8 cellular contexts compared by ENCODE assay signal in genomic region chr13:31161583-31162150, GRCh38. TPM values are rescaled to one million over a fixed set of nuclear protein-coding genes. Genes with fewer than 3 reads are reported as not detected.
DNase-seq lines count a peak whose midpoint lies in the region; TF ChIP-seq lines count a peak whose summit lies in the region.

Gene HSPH1 (minus strand): TSS chr13:31161904. CDS start chr13:31161582, 322 bp downstream.

- H3K4me1 Mint-ChIP-seq in activated naive CD8-positive, alpha-beta T cell treated with anti-CD3 and anti-CD28 coated beads for 36 hours: peaks cover 30% of the 10 kb centered on the region
- peaks cover 34% of the 10 kb centered on the region for H3K4me1 Mint-ChIP-seq in osteocyte (ENCODE audit: unreplicated experiment)

- peak; percentile 95 for DNase-seq in GM10248 (ENCODE audit: extremely low spot score)
- DNase-seq in HFF-Myc (ENCODE audit: extremely low read depth, low read depth): peak; percentile 90
- peak; percentile 98 for DNase-seq in NAMALWA (ENCODE audit: low spot score)
- peak; percentile 99 for DNase-seq in SK-N-DZ (ENCODE audit: low spot score)
- DNase-seq in activated naive CD8-positive, alpha-beta T cell treated with anti-CD3 and anti-CD28 coated beads for 36 hours: peak; percentile 98
- peak; percentile 94 to 99 (median 97) for DNase-seq in head of caudate nucleus
- DNase-seq in osteocyte (ENCODE audit: extremely low spot score, unreplicated experiment): peak; percentile 99

- H3K36me3 ChIP-seq in thymus (ENCODE audit: control insufficient read depth, insufficient read depth): no peaks in the 10 kb centered on the region

- no peaks in the 10 kb centered on the region for H3K27me3 ChIP-seq in thymus (ENCODE audit: control insufficient read depth, insufficient read depth)

- POLR2A ChIA-PET in GM10248 (lab: Yijun Ruan, JAX): interaction anchor here (1.5 kb wide), 1 partner anchor 11 kb away, joined by 10 read pairs; no protein-coding TSS in a partner anchor

- no peaks in the 10 kb centered on the region for H3K9me3 ChIP-seq in thymus (ENCODE audit: control insufficient read depth)

- no peaks in the 10 kb centered on the region for H3K27me3 Mint-ChIP-seq in activated naive CD8-positive, alpha-beta T cell treated with anti-CD3 and anti-CD28 coated beads for 36 hours
- H3K27me3 Mint-ChIP-seq in osteocyte (ENCODE audit: unreplicated experiment): no peaks in the 10 kb centered on the region

- peak within 1 kb of the TSS; percentile 95 for H3K27ac Mint-ChIP-seq in activated naive CD8-positive, alpha-beta T cell treated with anti-CD3 and anti-CD28 coated beads for 36 hours
- H3K27ac Mint-ChIP-seq in osteocyte (ENCODE audit: unreplicated experiment): peak within 1 kb of the TSS; percentile 98

- CTCF ChIA-PET in GM10248 (lab: Yijun Ruan, JAX): no interaction called here

- H3K9me3 Mint-ChIP-seq in activated naive CD8-positive, alpha-beta T cell treated with anti-CD3 and anti-CD28 coated beads for 36 hours: no peaks in the 10 kb centered on the region
- no peaks in the 10 kb centered on the region for H3K9me3 Mint-ChIP-seq in osteocyte (ENCODE audit: unreplicated experiment)

- intact Hi-C loops in head of caudate nucleus (cut with DNase I): loop anchor here (2.0 kb wide), 1 partner anchor 31 kb away; no protein-coding TSS in a partner anchor

- H3K4me3 ChIP-seq in HFF-Myc (replicated peaks; ENCODE audit: low read depth, low read length) (peak within 1 kb of the TSS; percentile 98), thymus (ENCODE audit: low read length) (peak within 1 kb of the TSS; percentile 77)

- no peaks in the 10 kb centered on the region for H3K4me1 ChIP-seq in thymus (ENCODE audit: control insufficient read depth, insufficient read depth, low read length)

- H3K4me3 Mint-ChIP-seq in activated naive CD8-positive, alpha-beta T cell treated with anti-CD3 and anti-CD28 coated beads for 36 hours: peak within 1 kb of the TSS; percentile 97
- peak within 1 kb of the TSS; percentile 93 for H3K4me3 Mint-ChIP-seq in osteocyte (ENCODE audit: unreplicated experiment)

- TF ChIP-seq CTCF in GM10248 (IDR thresholded peaks at IDR 0.05; ENCODE audit: control extremely low read depth, extremely low read depth, low read depth, missing control alignments) (peak; percentile 31), HFF-Myc (IDR thresholded peaks at IDR 0.05; ENCODE audit: low read depth, low read length, missing control alignments) (peak; percentile 9), osteocyte (IDR thresholded peaks at IDR 0.05) (no peak)

- WGBS in thymus: under 1% methylated on average over 52 of the region's 52 CpGs

- peaks cover 31% of the 10 kb centered on the region for H3K36me3 Mint-ChIP-seq in activated naive CD8-positive, alpha-beta T cell treated with anti-CD3 and anti-CD28 coated beads for 36 hours
- H3K36me3 Mint-ChIP-seq in osteocyte (ENCODE audit: unreplicated experiment): peaks cover 12% of the 10 kb centered on the region

- peak within 1 kb of the TSS; percentile 92 for H3K27ac ChIP-seq in thymus (ENCODE audit: low read depth)

RNA-seq across cellular contexts. Expression of gene HSPH1, which starts in this region (rescaled TPM):
- polyA plus RNA-seq in SK-N-DZ (2014; cell fraction: cytosol; rRNA removed): 97.4 and 97.5 TPM in 2 replicates
- polyA plus RNA-seq in SK-N-DZ (2014; cell fraction: nucleus; rRNA removed): 137 and 171 TPM in 2 replicates
- total RNA-seq in activated naive CD8-positive, alpha-beta T cell treated with anti-CD3 and anti-CD28 coated beads for 36 hours: 100 to 1,000 TPM; 267 TPM
- total RNA-seq in osteocyte: 73.5 and 75.5 TPM in 2 replicates
- 58.2 TPM for polyA plus RNA-seq in thymus

Comparison
In these comparisons a context has a peak if more than half of its experiments do, and no peak if none do; other contexts are left out.
1. Peak in every context shown above with its lines: DNase-seq, H3K4me3 ChIP-seq and H3K27ac ChIP-seq.